1 cellular context compared by ENCODE assay signal in the genomic region with DNA sequence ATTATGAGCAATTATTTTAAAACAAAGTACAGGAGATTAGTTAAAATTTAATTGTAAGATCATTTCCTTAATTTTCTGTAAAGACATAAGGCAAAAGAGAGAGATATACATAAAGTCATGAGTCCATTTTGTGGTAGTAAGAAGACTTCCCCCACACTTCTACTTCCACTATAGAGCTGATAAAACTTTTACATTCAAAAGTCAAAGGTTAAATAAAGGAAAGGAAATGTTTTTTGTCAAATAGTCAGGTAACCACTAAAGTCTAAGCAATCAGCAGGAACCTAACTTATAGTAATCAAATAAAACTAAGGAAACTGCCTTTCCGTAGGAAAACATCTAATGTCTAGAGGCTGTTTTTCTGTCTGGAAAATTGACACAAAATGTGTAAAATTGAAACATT.
TF ChIP-seq lines count a peak whose summit lies in the region.

No MANE protein-coding gene starts in this region.

TF ChIP-seq in K562, 482 proteins besides CTCF, POLR2A, EP300 and RAD21 (continued from another document):
- peak; percentile 57 for TF ChIP-seq ZBTB40 (IDR thresholded peaks at IDR 0.05)
- no peak for TF ChIP-seq ZBTB40 (CRISPR knock-in tag; IDR thresholded peaks at IDR 0.05)
